17 cellular contexts compared by ENCODE assay signal in the genomic region with DNA sequence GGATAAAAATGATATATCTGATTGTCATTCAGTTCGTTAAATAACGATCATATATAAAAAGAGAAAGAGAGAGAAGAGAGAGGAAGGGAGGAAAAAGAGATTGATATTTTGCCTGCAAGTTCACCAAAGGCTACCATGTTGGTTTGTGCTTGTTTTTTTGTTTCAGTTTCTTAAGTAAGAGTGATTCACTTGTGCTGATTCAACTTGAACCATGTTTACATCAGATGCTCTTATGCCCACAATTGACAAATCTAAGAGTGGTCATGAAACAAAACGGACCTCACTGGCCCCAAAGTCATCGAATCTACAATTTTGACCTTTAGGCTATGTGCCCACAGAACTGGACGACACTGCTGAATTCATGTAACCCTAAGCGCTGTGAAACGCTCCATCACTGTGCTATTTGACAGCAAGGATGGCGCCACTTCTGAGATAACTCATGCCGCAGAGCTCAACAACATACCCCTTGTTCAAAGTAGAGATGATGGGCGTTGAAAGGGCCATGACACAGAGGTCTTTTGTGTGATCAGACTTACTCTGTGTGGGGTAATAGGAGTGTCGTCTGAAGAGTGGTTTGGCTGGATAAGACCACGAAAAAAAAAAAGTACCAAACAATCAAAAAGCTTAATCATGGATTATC.
DNase-seq lines count a peak whose midpoint lies in the region; ATAC-seq, FAIRE-seq and TF ChIP-seq lines count a peak whose summit lies in the region.
"Had no signal": no experiment of that assay in that cellular context is flagged by ENCODE, and none has a peak within 500 bp of the region (broad histone marks: within the 10 kb centered on the region; RNA-seq: fewer than 3 reads in every experiment).

No MANE protein-coding gene starts in this region.

- H3K4me3 ChIP-seq in HepG2 (replicated peaks in 1 of 3; ENCODE audit: insufficient read depth in 1 of 3, low read depth in 2 of 3, low read length in 3 of 3) (no peak overlapping the region), right lobe of liver (no peak overlapping the region)
- H3K4me3 ChIP-seq: coronary artery, esophagus squamous epithelium, lower lobe of right lung, spleen, vagina had no signal

- TF ChIP-seq EP300 in HepG2 (IDR thresholded peaks at IDR 0.05; ENCODE audit: low read depth in 2 of 2, low read length in 2 of 2) (no peak), HepG2 (CRISPR knock-in tag; IDR thresholded peaks at IDR 0.05; ENCODE audit: borderline replicate concordance) (no peak)

- no peaks in the 10 kb centered on the region for H3K27me3 Mint-ChIP-seq in activated naive CD4-positive, alpha-beta T cell treated with anti-CD3 and anti-CD28 coated beads, Interleukin-2, amount 50 U/mL, for 24 hours
- H3K27me3 Mint-ChIP-seq in natural killer cell (ENCODE audit: low read depth in 2 of 2): peaks cover 30 to 78% of the 10 kb centered on the region in 2 donors

- CTCF ChIA-PET in HepG2 (lab: Yijun Ruan, JAX; ENCODE audit: low intra/inter-chr PET ratio, low total read pairs): no interaction called here

- intact Hi-C loops in HepG2 (cut with micrococcal nuclease; ENCODE audit: unreplicated experiment) (no loop called here), right lobe of liver (cut with DNase I) (no loop called here), natural killer cell (cut with micrococcal nuclease) (no loop called here)

- H3K27ac ChIP-seq in HepG2 (ENCODE audit: extremely low read length, insufficient read depth, low read length) (no peak overlapping the region), right lobe of liver (no peak overlapping the region)
- H3K27ac ChIP-seq: coronary artery, lower lobe of right lung, neutrophil, spleen, vagina had no signal

- no TSS peak for BruUV-seq in HepG2 (replicated peaks; lab: Mats Ljungman, UMichigan)

- H3K9me3 ChIP-seq in HepG2 (ENCODE audit: low read length) (no peaks in the 10 kb centered on the region), right lobe of liver (no peaks in the 10 kb centered on the region)
- H3K9me3 ChIP-seq: esophagus squamous epithelium, lower lobe of right lung, neutrophil, spleen, vagina had no signal

- H3K36me3 ChIP-seq in HepG2 (replicated peaks in 1 of 2; ENCODE audit: control insufficient read depth in 1 of 2, insufficient read depth in 2 of 2, low read length in 2 of 2) (no peaks in the 10 kb centered on the region), right lobe of liver (no peaks in the 10 kb centered on the region)
- H3K36me3 ChIP-seq: esophagus squamous epithelium, lower lobe of right lung, neutrophil, spleen, vagina had no signal

- H3K36me3 Mint-ChIP-seq in activated naive CD4-positive, alpha-beta T cell treated with anti-CD3 and anti-CD28 coated beads, Interleukin-2, amount 50 U/mL, for 24 hours: peaks cover 1% of the 10 kb centered on the region
- no peaks in the 10 kb centered on the region for H3K36me3 Mint-ChIP-seq in natural killer cell

- H2AFZ ChIP-seq in HepG2 (ENCODE audit: low read length): no peak overlapping the region

- peaks cover 0 to 1% of the 10 kb centered on the region in 2 experiments; a peak in 1 of 5 replicates for H3K27me3 ChIP-seq in HepG2 (ENCODE audit: control insufficient read depth in 1 of 2, insufficient read depth in 2 of 2, low read length in 2 of 2)
- no peaks in the 10 kb centered on the region for H3K27me3 ChIP-seq in right lobe of liver
- H3K27me3 ChIP-seq: neutrophil, spleen, vagina had no signal

- no peaks in the 10 kb centered on the region for H3K79me2 ChIP-seq in HepG2 (ENCODE audit: insufficient read depth, low read length)

- peak overlapping the region; percentile 82 for H3K27ac Mint-ChIP-seq in activated naive CD4-positive, alpha-beta T cell treated with anti-CD3 and anti-CD28 coated beads, Interleukin-2, amount 50 U/mL, for 24 hours
- no peak overlapping the region for H3K27ac Mint-ChIP-seq in natural killer cell

- TF ChIP-seq CTCF in HepG2 (CRISPR knock-in tag; IDR thresholded peaks at IDR 0.05): no peak
- TF ChIP-seq CTCF in right lobe of liver (IDR thresholded peaks at IDR 0.05): no peak
- TF ChIP-seq CTCF in GM13976 (IDR thresholded peaks at IDR 0.05; ENCODE audit: borderline replicate concordance, control extremely low read depth, extremely low read depth, insufficient read depth, missing control alignments): no peak
- TF ChIP-seq CTCF in natural killer cell (IDR thresholded peaks at IDR 0.05): no peak

- in situ Hi-C loops in HepG2 (cut with HindIII; ENCODE audit: extremely low pct_ligation_motif_present, low pct_unique_long_range_greater_than_20kb): no loop called here
- in situ Hi-C loops in GM13976 (cut with MboI; ENCODE audit: low sequenced_read_pairs, unreplicated experiment): no loop called here

- WGBS in HepG2 (ENCODE audit: low lambda C conversion rate): 31% methylated on average over 11 of the region's 12 CpGs
- 79% methylated on average over 12 of the region's 12 CpGs for WGBS in right lobe of liver (ENCODE audit: insufficient coverage, low coverage, low lambda C conversion rate, missing lambda C conversion rate)

- TF ChIP-seq POLR2A in HepG2 (IDR thresholded peaks at IDR 0.05; ENCODE audit: insufficient read depth in 1 of 2, low read depth in 2 of 2, low read length in 2 of 2) (no peak), right lobe of liver (IDR thresholded peaks at IDR 0.05) (no peak)

- H3K9ac ChIP-seq in HepG2 (ENCODE audit: insufficient read depth, low read depth, low read length): no peak overlapping the region

- no peak for TF ChIP-seq RAD21 in HepG2 (CRISPR knock-in tag; IDR thresholded peaks at IDR 0.05)

- no peak overlapping the region for H3K4me3 Mint-ChIP-seq in activated naive CD4-positive, alpha-beta T cell treated with anti-CD3 and anti-CD28 coated beads, Interleukin-2, amount 50 U/mL, for 24 hours
- no peak overlapping the region for H3K4me3 Mint-ChIP-seq in natural killer cell

- H4K20me1 ChIP-seq in HepG2 (ENCODE audit: insufficient read depth, low read length): no peaks in the 10 kb centered on the region

- ATAC-seq in HepG2 (no peak), right lobe of liver (no peak), HG02938 (IDR thresholded peaks at IDR 0.05; ENCODE audit: unreplicated experiment) (no peak), natural killer cell (no peak)
- ATAC-seq: lower lobe of right lung had no signal

- no peak for FAIRE-seq in HepG2 (lab: Jason Lieb, UNC)

- POLR2A ChIA-PET in HepG2 (lab: Yijun Ruan, JAX): no interaction called here

- H3K4me1 Mint-ChIP-seq in activated naive CD4-positive, alpha-beta T cell treated with anti-CD3 and anti-CD28 coated beads, Interleukin-2, amount 50 U/mL, for 24 hours: peaks cover 26% of the 10 kb centered on the region
- no peaks in the 10 kb centered on the region for H3K4me1 Mint-ChIP-seq in natural killer cell

- H3K4me2 ChIP-seq in HepG2 (ENCODE audit: low read depth, low read length): no peak overlapping the region

- peaks cover 5% of the 10 kb centered on the region for H3K9me3 Mint-ChIP-seq in activated naive CD4-positive, alpha-beta T cell treated with anti-CD3 and anti-CD28 coated beads, Interleukin-2, amount 50 U/mL, for 24 hours
- no peaks in the 10 kb centered on the region for H3K9me3 Mint-ChIP-seq in natural killer cell

- H3K4me1 ChIP-seq in HepG2 (ENCODE audit: insufficient read depth, low read length) (peaks cover 2% of the 10 kb centered on the region), right lobe of liver (peaks cover 0 to 4% (median 0%) of the 10 kb centered on the region in 4 donors)
- H3K4me1 ChIP-seq: lower lobe of right lung, vagina had no signal

- DNase-seq in HepG2 (ENCODE audit: low spot score): peak; percentile 14
- DNase-seq in right lobe of liver: no peak
- DNase-seq in foreskin melanocyte: peak; percentile 99
- no peak for DNase-seq in GM13976 (ENCODE audit: low spot score)
- no peak for DNase-seq in NCI-H774 (lab: John Stamatoyannopoulos, UW)
- DNase-seq in natural killer cell: no peak
- DNase-seq: DMS79, esophagus squamous epithelium, lower lobe of right lung, NCI-H1105, NCI-H345, spleen had no signal

TF ChIP-seq in HepG2, 621 proteins besides CTCF, POLR2A, EP300 and RAD21:
- no peak for TF ChIP-seq ZNF496 (CRISPR knock-in tag; IDR thresholded peaks at IDR 0.05; ENCODE audit: insufficient replicate concordance)
- TF ChIP-seq RBM22 (optimal IDR thresholded peaks at IDR 0.05; ENCODE audit: low read length): no peak
- TF ChIP-seq ZMYM3 (CRISPR knock-in tag; IDR thresholded peaks at IDR 0.05): no peak

Comparison
In these comparisons a context has a peak if more than half of its experiments do, and no peak if none do; other contexts are left out.
1. DNase-seq: peak in HepG2 (single experiment) and foreskin melanocyte (single experiment); none in right lobe of liver (0 of 3), GM13976 (single experiment), NCI-H774 (single experiment) and natural killer cell (single experiment).